In genomic region chr1:27619782-27620438, GRCh38 we compare ENCODE assay signal across 6 cellular contexts. TPM values are rescaled to one million over a fixed set of nuclear protein-coding genes. Genes with fewer than 3 reads are reported as not detected.
"Had no signal": no experiment of that assay in that cellular context is flagged by ENCODE, and none has a peak within 500 bp of the region (broad histone marks: within the 10 kb centered on the region; RNA-seq: fewer than 3 reads in every experiment).

No MANE protein-coding gene starts in this region.

RNA-seq across cellular contexts. Expression of gene FGR, which starts 15.1 kb away (rescaled TPM):
- total RNA-seq: activated CD4-positive, alpha-beta memory T cell treated with anti-CD3 and anti-CD28 coated beads, Interleukin-2, amount 10 ng/mL, durations not matched to agents 7 days and 5 days; activated CD4-positive, alpha-beta T cell treated with anti-CD3 and anti-CD28 coated beads, Interleukin-2, amount 10 ng/mL, durations not matched to agents 7 days and 5 days; cardiac muscle cell; endothelial cell of umbilical vein; fibroblast of lung; fibroblast of villous mesenchyme had no signal
- polyA plus RNA-seq: fibroblast of lung had no signal
